14 cellular contexts compared by ENCODE assay signal in the genomic region with DNA sequence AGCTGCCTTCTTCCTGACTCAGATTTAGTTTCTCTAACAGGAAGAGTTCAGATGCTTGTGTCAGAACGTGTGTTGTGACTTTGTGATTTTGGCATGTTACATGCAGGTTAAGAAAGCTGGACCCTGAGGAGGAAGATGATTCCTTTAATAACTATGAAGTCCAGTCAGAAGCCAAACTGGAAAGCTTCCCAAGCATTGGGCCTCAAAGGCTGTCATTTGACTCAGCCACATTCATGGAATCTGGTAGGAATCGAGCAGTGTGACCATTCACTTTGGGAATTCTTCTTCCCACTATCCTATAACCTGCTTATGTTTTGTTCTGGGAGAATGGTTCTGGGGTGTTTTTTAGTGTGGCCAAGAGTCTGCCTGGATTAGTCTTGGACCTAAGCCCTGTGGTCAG. TPM values are rescaled to one million over a fixed set of nuclear protein-coding genes. Genes with fewer than 3 reads are reported as not detected.
DNase-seq lines count a peak whose midpoint lies in the region; ATAC-seq and TF ChIP-seq lines count a peak whose summit lies in the region.
"Had no signal": no experiment of that assay in that cellular context is flagged by ENCODE, and none has a peak within 500 bp of the region (broad histone marks: within the 10 kb centered on the region; RNA-seq: fewer than 3 reads in every experiment).

No MANE protein-coding gene starts in this region.

- 66% methylated on average over 2 of the region's 2 CpGs for WGBS in mesenchymal stem cell

- H3K4ac ChIP-seq in mesenchymal stem cell (ENCODE audit: low read depth in 1 of 2, low read length in 2 of 2): no peak overlapping the region

- H3K9me3 ChIP-seq in right atrium auricular region (no peaks in the 10 kb centered on the region), mesenchymal stem cell (ENCODE audit: control insufficient read depth, low read length) (no peaks in the 10 kb centered on the region)
- H3K9me3 ChIP-seq: pancreas had no signal

- H3K4me3 ChIP-seq in right atrium auricular region (no peak overlapping the region), choroid plexus epithelial cell (ENCODE audit: low read depth, low read length) (no peak overlapping the region), mesenchymal stem cell (ENCODE audit: insufficient read depth in 1 of 2, low read depth in 1 of 2, low read length in 2 of 2) (peak overlapping the region in 1 of 2 experiments; percentile 11)
- H3K4me3 ChIP-seq: pancreas had no signal

- H2BK15ac ChIP-seq in mesenchymal stem cell (ENCODE audit: low read depth, poor library complexity, severe bottlenecking): no peak overlapping the region

- H3K27ac ChIP-seq in right atrium auricular region (peak overlapping the region in 1 of 2 donors; percentile 51), mesenchymal stem cell (ENCODE audit: low read length, poor library complexity, severe bottlenecking) (no peak overlapping the region)
- H3K27ac ChIP-seq: pancreas had no signal

- no peak overlapping the region for H3K18ac ChIP-seq in mesenchymal stem cell (ENCODE audit: low read depth in 1 of 2, low read length in 2 of 2)

- no peak overlapping the region for H2AFZ ChIP-seq in mesenchymal stem cell (ENCODE audit: low read depth, low read length)

- DNase-seq in cardiac septum (ENCODE audit: low spot score) (peak; percentile 41), right atrium auricular region (ENCODE audit: low spot score) (no peak), choroid plexus epithelial cell (ENCODE audit: low read depth) (peak; percentile 77), mesenchymal stem cell (peak; percentile 52), T-helper 9 cell (no peak), 8988T (no peak)
- DNase-seq in stimulated activated CD4-positive, alpha-beta T cell treated with anti-CD3 and anti-CD28 coated beads, Interleukin-15, amount 100 ng/mL, for 24 hours: no peak
- DNase-seq: activated naive CD4-positive, alpha-beta T cell treated with anti-CD3 and anti-CD28 coated beads for 36 hours; OCI-M1; pancreas; stimulated activated CD4-positive, alpha-beta T cell treated with anti-CD3 and anti-CD28 coated beads, Interleukin-4, amount 100 ng/mL, for 4 hours; T-helper 17 cell had no signal

- H3K36me3 ChIP-seq in right atrium auricular region: peaks cover 93% of the 10 kb centered on the region
- H3K36me3 ChIP-seq in mesenchymal stem cell (ENCODE audit: control insufficient read depth in 1 of 2, insufficient read depth in 2 of 2, low read depth in 1 of 2, low read length in 2 of 2): peaks cover 71 to 74% of the 10 kb centered on the region in 2 experiments

- no peak for TF ChIP-seq CTCF in right atrium auricular region (IDR thresholded peaks at IDR 0.05)
- TF ChIP-seq CTCF in choroid plexus epithelial cell (conservative IDR thresholded peaks at IDR 0.05; ENCODE audit: low read depth, low read length): no peak

- intact Hi-C loops in cardiac septum (cut with DNase I): no loop called here

- no peak overlapping the region for H4K91ac ChIP-seq in mesenchymal stem cell (ENCODE audit: low read length)

- H2AK5ac ChIP-seq in mesenchymal stem cell (ENCODE audit: low read length, severe bottlenecking): no peak overlapping the region

- no peak overlapping the region for H2BK5ac ChIP-seq in mesenchymal stem cell (ENCODE audit: low read depth, low read length, poor library complexity, severe bottlenecking)

- H3K14ac ChIP-seq in mesenchymal stem cell (ENCODE audit: low read length in 2 of 2): no peak overlapping the region

- peaks cover 0 to 24% of the 10 kb centered on the region in 2 donors for H3K4me1 ChIP-seq in right atrium auricular region
- H3K4me1 ChIP-seq in mesenchymal stem cell (ENCODE audit: control insufficient read depth, insufficient read depth, low read depth, low read length): peaks cover 20% of the 10 kb centered on the region

- no peak overlapping the region for H3K23ac ChIP-seq in mesenchymal stem cell (ENCODE audit: low read length in 2 of 2)

- no peak overlapping the region for H4K8ac ChIP-seq in mesenchymal stem cell (ENCODE audit: low read length)

- peak overlapping the region; percentile 72 for H3K9ac ChIP-seq in mesenchymal stem cell (ENCODE audit: low read length)

- H3K79me1 ChIP-seq in mesenchymal stem cell (replicated peaks; ENCODE audit: low read length, poor library complexity, severe bottlenecking): peaks cover 3% of the 10 kb centered on the region

- H2BK12ac ChIP-seq in mesenchymal stem cell (ENCODE audit: low read length in 2 of 2): no peak overlapping the region

- H3K27me3 ChIP-seq in right atrium auricular region: no peaks in the 10 kb centered on the region
- no peaks in the 10 kb centered on the region for H3K27me3 ChIP-seq in mesenchymal stem cell (ENCODE audit: control insufficient read depth in 1 of 2, insufficient read depth in 1 of 2, low read length in 2 of 2)
- H3K27me3 ChIP-seq: pancreas had no signal

- H3K4me2 ChIP-seq in mesenchymal stem cell (ENCODE audit: low read length, poor library complexity, severe bottlenecking): no peak overlapping the region

- no peak for ATAC-seq in GM21526 (IDR thresholded peaks at IDR 0.05; ENCODE audit: low FRiP score, unreplicated experiment)
- ATAC-seq: T-helper 17 cell had no signal

- H2BK120ac ChIP-seq in mesenchymal stem cell (ENCODE audit: low read depth, low read length): no peak overlapping the region

RNA-seq across cellular contexts. Expression of gene CABIN1, which starts 48.0 kb away (rescaled TPM):
- total RNA-seq in cardiac septum: 38.0 TPM
- total RNA-seq in right atrium auricular region: 10 to 100 TPM; 27.6 to 27.9 TPM
- polyA plus RNA-seq in mesenchymal stem cell (2013, experiment 1 of 2): 54.3 TPM
- polyA plus RNA-seq in mesenchymal stem cell (2013, experiment 2 of 2): 52.5 TPM

RNA-seq across cellular contexts. Expression of gene GSTT4, which starts 53.9 kb away (rescaled TPM):
- total RNA-seq in cardiac septum (not detected), right atrium auricular region (not detected)
- polyA plus RNA-seq in mesenchymal stem cell (2013, experiment 1 of 2): not detected
- polyA plus RNA-seq in mesenchymal stem cell (2013, experiment 2 of 2): not detected
- total RNA-seq: activated naive CD4-positive, alpha-beta T cell treated with anti-CD3 and anti-CD28 coated beads for 36 hours; pancreas; subcutaneous adipose tissue; T-helper 17 cell had no signal
- polyA plus RNA-seq: pancreas had no signal

Comparison
In these comparisons a context has a peak if more than half of its experiments do, and no peak if none do; other contexts are left out.
1. DNase-seq: peak in cardiac septum (single experiment), choroid plexus epithelial cell (single experiment) and mesenchymal stem cell (single experiment); none in right atrium auricular region (single experiment), T-helper 9 cell (single experiment), stimulated activated CD4-positive, alpha-beta T cell treated with anti-CD3 and anti-CD28 coated beads, Interleukin-15, amount 100 ng/mL, for 24 hours (single experiment) and 8988T (single experiment).